10 cellular contexts compared by ENCODE assay signal in the genomic region with DNA sequence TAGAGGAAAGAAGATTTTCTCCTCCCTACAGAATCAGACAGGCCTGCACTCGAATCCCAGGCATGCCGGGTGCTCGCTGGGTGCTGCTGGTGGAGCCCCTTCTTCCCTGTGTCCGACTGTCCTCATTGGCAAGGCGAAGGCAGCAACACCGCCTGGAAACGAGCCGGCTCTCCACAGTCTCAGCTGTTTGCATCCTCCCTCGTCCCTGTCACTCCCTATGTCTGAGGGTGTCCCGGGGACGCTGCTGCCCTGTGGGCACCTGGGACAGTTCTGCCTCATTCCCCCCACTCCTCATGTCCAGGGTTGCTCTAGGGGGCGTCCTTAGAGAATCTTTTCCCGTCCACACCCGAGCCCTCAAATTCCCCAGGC. TPM values are rescaled to one million over a fixed set of nuclear protein-coding genes. Genes with fewer than 3 reads are reported as not detected.
A peak's percentile ranks its signal among the peaks of the same experiment; 100 is the strongest.
DNase-seq lines count a peak whose midpoint lies in the region; ATAC-seq and TF ChIP-seq lines count a peak whose summit lies in the region.
"Had no signal": no experiment of that assay in that cellular context is flagged by ENCODE, and none has a peak within 500 bp of the region (broad histone marks: within the 10 kb centered on the region; RNA-seq: fewer than 3 reads in every experiment).

No MANE protein-coding gene starts in this region.

- DNase-seq in A673 (ENCODE audit: low spot score) (no peak), SJCRH30 (peak in 1 of 2 experiments; percentile 22), esophagus muscularis mucosa (ENCODE audit: extremely low spot score) (no peak), foreskin melanocyte (no peak), NCI-H146 (lab: John Stamatoyannopoulos, UW) (no peak)
- DNase-seq: activated CD8-positive, alpha-beta memory T cell treated with anti-CD3 and anti-CD28 coated beads, Interleukin-2, amount 10 ng/mL, durations not matched to agents 7 days and 5 days; COR-L47 had no signal

- H3K9me3 Mint-ChIP-seq in nephron: no peaks in the 10 kb centered on the region

- H3K4me3 ChIP-seq in A673 (ENCODE audit: low read depth, low read length, poor library complexity, severe bottlenecking): peak overlapping the region; percentile 32
- peak overlapping the region; percentile 45 for H3K4me3 ChIP-seq in SJCRH30
- peak overlapping the region; percentile 51 to 65 (median 54) for H3K4me3 ChIP-seq in esophagus muscularis mucosa

- no peaks in the 10 kb centered on the region for H3K36me3 Mint-ChIP-seq in nephron (ENCODE audit: low read depth)
- H3K36me3 Mint-ChIP-seq: activated CD8-positive, alpha-beta memory T cell treated with anti-CD3 and anti-CD28 coated beads, Interleukin-2, amount 10 ng/mL, durations not matched to agents 7 days and 5 days had no signal

- H3K27ac Mint-ChIP-seq in nephron: peak overlapping the region; percentile 97 to 99 (median 99)
- H3K27ac Mint-ChIP-seq: activated CD8-positive, alpha-beta memory T cell treated with anti-CD3 and anti-CD28 coated beads, Interleukin-2, amount 10 ng/mL, durations not matched to agents 7 days and 5 days had no signal

- H3K4me3 Mint-ChIP-seq in nephron: peak overlapping the region; percentile 84 to 89 (median 86)

- POLR2A ChIA-PET in A673 (lab: Charles Lee; ENCODE audit: low non-redundant PET): no interaction called here

- no peak for TF ChIP-seq EP300 in esophagus muscularis mucosa (IDR thresholded peaks at IDR 0.05)

- ATAC-seq in GM21381 (IDR thresholded peaks at IDR 0.05; ENCODE audit: unreplicated experiment) (no peak), HG02852 (IDR thresholded peaks at IDR 0.05; ENCODE audit: unreplicated experiment) (no peak)

- peaks cover 15% of the 10 kb centered on the region for H3K27me3 Mint-ChIP-seq in nephron (ENCODE audit: low read depth)

- intact Hi-C loops in A673 (cut with micrococcal nuclease; ENCODE audit: unreplicated experiment) (no loop called here), esophagus muscularis mucosa (cut with DNase I) (loop anchor here (10.0 kb wide), 1 partner anchor 95 kb away; the partner anchor contains the start of gene DEPP1)

- H3K27ac ChIP-seq in A673 (ENCODE audit: low read depth, low read length, poor library complexity, severe bottlenecking): no peak overlapping the region
- no peak overlapping the region for H3K27ac ChIP-seq in SJCRH30
- H3K27ac ChIP-seq in esophagus muscularis mucosa (replicated peaks in 1 of 4): peak overlapping the region; percentile 83 to 93 (median 92)

- no peak for TF ChIP-seq POLR2A in esophagus muscularis mucosa (IDR thresholded peaks at IDR 0.05; ENCODE audit: low read depth)

- BruUV-seq in A673 (replicated peaks; lab: Mats Ljungman, UMichigan): no TSS peak

- 32% methylated on average over 6 of the region's 14 CpGs for WGBS in esophagus muscularis mucosa

- H3K27me3 ChIP-seq in A673 (replicated peaks; ENCODE audit: insufficient read depth, low read depth, low read length, poor library complexity): no peaks in the 10 kb centered on the region
- no peaks in the 10 kb centered on the region for H3K27me3 ChIP-seq in SJCRH30
- H3K27me3 ChIP-seq in esophagus muscularis mucosa: no peaks in the 10 kb centered on the region

- CTCF ChIA-PET in A673 (lab: Charles Lee): interaction anchor here (0.6 to 1.3 kb wide), 2 partner anchors 46 to 153 kb away, joined by 4 read pairs; no protein-coding TSS in a partner anchor

- H3K4me1 ChIP-seq in A673 (ENCODE audit: insufficient read depth, low read length, poor library complexity, severe bottlenecking): peaks cover 9% of the 10 kb centered on the region
- H3K4me1 ChIP-seq in SJCRH30: no peaks in the 10 kb centered on the region
- H3K4me1 ChIP-seq in esophagus muscularis mucosa: peaks cover 16 to 55% (median 45%) of the 10 kb centered on the region in 4 donors

- TF ChIP-seq CTCF in A673 (conservative IDR thresholded peaks at IDR 0.05; ENCODE audit: low read depth, low read length) (no peak), esophagus muscularis mucosa (IDR thresholded peaks at IDR 0.05) (no peak), nephron (IDR thresholded peaks at IDR 0.05; ENCODE audit: unreplicated experiment in 3 of 3) (no peak)

- H3K36me3 ChIP-seq in A673 (ENCODE audit: insufficient read depth, low read length, poor library complexity, severe bottlenecking) (no peaks in the 10 kb centered on the region), SJCRH30 (no peaks in the 10 kb centered on the region), esophagus muscularis mucosa (no peaks in the 10 kb centered on the region)

- H3K9me3 ChIP-seq in A673 (ENCODE audit: low read depth, low read length, poor library complexity, severe bottlenecking) (no peaks in the 10 kb centered on the region), SJCRH30 (replicated peaks) (no peaks in the 10 kb centered on the region), esophagus muscularis mucosa (no peaks in the 10 kb centered on the region)

- H3K4me1 Mint-ChIP-seq in nephron: peaks cover 58% of the 10 kb centered on the region

RNA-seq across cellular contexts. Expression of gene TMEM72, which starts 31.6 kb away (rescaled TPM):
- total RNA-seq in A673 (2021): 0.80 and 1.4 TPM in 2 replicates
- 0.02 TPM in 1 of 2 replicates, not detected in the other for total RNA-seq in SJCRH30 (2014; rRNA removed; shearing (Covaris generic))
- total RNA-seq in esophagus muscularis mucosa: not detected
- total RNA-seq: activated CD8-positive, alpha-beta memory T cell treated with anti-CD3 and anti-CD28 coated beads, Interleukin-2, amount 10 ng/mL, durations not matched to agents 7 days and 5 days had no signal

Comparison
In these comparisons a context has a peak if more than half of its experiments do, and no peak if none do; other contexts are left out.
1. H3K27ac ChIP-seq: peak in esophagus muscularis mucosa (4 of 4); none in A673 (single experiment) and SJCRH30 (single experiment).
2. Peak in every context shown above with its lines, with median percentiles within 50 percentile points of each other: H3K4me3 ChIP-seq.